15 cellular contexts compared by ENCODE assay signal in the genomic region with DNA sequence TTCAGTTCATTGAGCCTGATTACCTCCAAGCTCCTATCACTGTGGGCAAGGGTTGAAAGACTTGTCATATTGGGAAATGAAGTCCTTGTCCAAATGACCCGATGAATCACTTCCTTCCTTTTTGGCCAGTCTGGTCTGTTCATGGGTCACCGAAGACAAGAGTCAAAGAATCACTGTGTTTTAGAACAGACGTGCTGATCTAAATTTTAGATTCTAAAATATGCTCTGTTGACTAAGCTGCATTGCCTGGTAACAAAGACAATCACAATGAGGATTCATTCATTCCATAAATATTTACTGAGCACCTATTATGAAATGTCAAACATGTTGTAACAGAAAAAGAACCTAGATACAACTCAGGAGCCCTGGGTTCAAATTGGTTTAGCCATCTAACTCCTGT.
DNase-seq lines count a peak whose midpoint lies in the region; ATAC-seq and TF ChIP-seq lines count a peak whose summit lies in the region.
"Had no signal": no experiment of that assay in that cellular context is flagged by ENCODE, and none has a peak within 500 bp of the region (broad histone marks: within the 10 kb centered on the region; RNA-seq: fewer than 3 reads in every experiment).

No MANE protein-coding gene starts in this region.

- ATAC-seq in HG02759 (IDR thresholded peaks at IDR 0.05; ENCODE audit: unreplicated experiment): no peak
- ATAC-seq: activated CD8-positive, alpha-beta memory T cell treated with anti-CD3 and anti-CD28 coated beads, Interleukin-2, amount 10 ng/mL, durations not matched to agents 7 days and 5 days; HCT116 had no signal

- peak; percentile 74 for DNase-seq in AG20443 (ENCODE audit: low spot score)
- DNase-seq in MG63: peak; percentile 23
- peak; percentile 86 for DNase-seq in mammary epithelial cell
- DNase-seq in kidney epithelial cell (ENCODE audit: low read depth): peak; percentile 28
- no peak for DNase-seq in type B pancreatic cell (ENCODE audit: extremely low spot score, unreplicated experiment)
- no peak for DNase-seq in Karpas-422
- DNase-seq in lower leg skin (ENCODE audit: low spot score in 2 of 2): no peak
- DNase-seq: activated CD8-positive, alpha-beta memory T cell treated with anti-CD3 and anti-CD28 coated beads, Interleukin-2, amount 10 ng/mL, durations not matched to agents 7 days and 5 days; anterior cingulate cortex; C1 segment of cervical spinal cord; MV-4-11; NCI-H774 had no signal

- H3K4me3 Mint-ChIP-seq in type B pancreatic cell: no peak overlapping the region
- H3K4me3 Mint-ChIP-seq: activated CD8-positive, alpha-beta memory T cell treated with anti-CD3 and anti-CD28 coated beads, Interleukin-2, amount 10 ng/mL, durations not matched to agents 7 days and 5 days; T-helper 2 cell treated with Interferon-gamma antibody and Interleukin-4, amounts not matched to agents 5 μg/mL and 100 μg/mL, for 36 hours had no signal

- H3K9me3 Mint-ChIP-seq in type B pancreatic cell: no peaks in the 10 kb centered on the region
- H3K9me3 Mint-ChIP-seq: T-helper 2 cell treated with Interferon-gamma antibody and Interleukin-4, amounts not matched to agents 5 μg/mL and 100 μg/mL, for 36 hours had no signal

- H2AFZ ChIP-seq in mammary epithelial cell (ENCODE audit: low read depth, low read length) (peak overlapping the region; percentile 11), Karpas-422 (ENCODE audit: low read length) (no peak overlapping the region)

- in situ Hi-C loops in mammary epithelial cell (cut with MboI; ENCODE audit: low sequenced_read_pairs in 2 of 2): no loop called here

- CTCF ChIA-PET in mammary epithelial cell (lab: Charles Lee; ENCODE audit: low non-redundant PET): interaction anchor here (0.6 kb wide), 1 partner anchor 75 kb away, joined by 9 read pairs; no protein-coding TSS in a partner anchor

- H3K27me3 ChIP-seq in MG63 (no peaks in the 10 kb centered on the region), mammary epithelial cell (ENCODE audit: insufficient read depth, low read length) (no peaks in the 10 kb centered on the region), kidney epithelial cell (ENCODE audit: control insufficient read depth, insufficient read depth, low read length) (no peaks in the 10 kb centered on the region), Karpas-422 (ENCODE audit: low read length) (no peaks in the 10 kb centered on the region)

- dilution Hi-C loops in mammary epithelial cell (cut with HindIII; ENCODE audit: low sequenced_read_pairs): no loop called here

- peaks cover 33% of the 10 kb centered on the region for H3K4me1 Mint-ChIP-seq in type B pancreatic cell (ENCODE audit: unreplicated experiment)
- H3K4me1 Mint-ChIP-seq: activated CD8-positive, alpha-beta memory T cell treated with anti-CD3 and anti-CD28 coated beads, Interleukin-2, amount 10 ng/mL, durations not matched to agents 7 days and 5 days had no signal

- WGBS in mammary epithelial cell (ENCODE audit: low coverage, missing lambda C conversion rate): 27% methylated on average over 3 of the region's 3 CpGs
- WGBS in lower leg skin, 2 donors: 35 to 41% methylated on average over 3 of the region's 3 CpGs

- intact Hi-C loops in mammary epithelial cell (cut with micrococcal nuclease): no loop called here
- intact Hi-C loops in lower leg skin (cut with DNase I; ENCODE audit: low total_unique reads): no loop called here

- no peak for TF ChIP-seq POLR2A in lower leg skin (IDR thresholded peaks at IDR 0.05)

- no peaks in the 10 kb centered on the region for H4K20me1 ChIP-seq in mammary epithelial cell (ENCODE audit: insufficient read depth, low read length)
- H4K20me1 ChIP-seq in Karpas-422 (ENCODE audit: insufficient read depth, low read depth, low read length): no peaks in the 10 kb centered on the region

- no peak overlapping the region for H3K27ac Mint-ChIP-seq in type B pancreatic cell
- H3K27ac Mint-ChIP-seq: activated CD8-positive, alpha-beta memory T cell treated with anti-CD3 and anti-CD28 coated beads, Interleukin-2, amount 10 ng/mL, durations not matched to agents 7 days and 5 days; T-helper 2 cell treated with Interferon-gamma antibody and Interleukin-4, amounts not matched to agents 5 μg/mL and 100 μg/mL, for 36 hours had no signal

- H3K9me3 ChIP-seq in MG63 (no peaks in the 10 kb centered on the region), mammary epithelial cell (replicated peaks; ENCODE audit: insufficient read depth, low read length) (no peaks in the 10 kb centered on the region), Karpas-422 (ENCODE audit: low read length) (no peaks in the 10 kb centered on the region)

- H3K79me2 ChIP-seq in mammary epithelial cell (ENCODE audit: insufficient read depth, low read length) (no peaks in the 10 kb centered on the region), Karpas-422 (ENCODE audit: low read length) (no peaks in the 10 kb centered on the region)

- H3K4me3 ChIP-seq in MG63: no peak overlapping the region
- no peak overlapping the region for H3K4me3 ChIP-seq in mammary epithelial cell (replicated peaks in 1 of 3; ENCODE audit: insufficient read depth in 1 of 3, low read depth in 2 of 3, low read length in 3 of 3)
- H3K4me3 ChIP-seq in kidney epithelial cell (ENCODE audit: low read depth, low read length): no peak overlapping the region
- H3K4me3 ChIP-seq in Karpas-422 (ENCODE audit: low read length): no peak overlapping the region
- H3K4me3 ChIP-seq in lower leg skin (ENCODE audit: low read depth, poor library complexity, severe bottlenecking): no peak overlapping the region

- H3K36me3 Mint-ChIP-seq in type B pancreatic cell: no peaks in the 10 kb centered on the region
- H3K36me3 Mint-ChIP-seq: activated CD8-positive, alpha-beta memory T cell treated with anti-CD3 and anti-CD28 coated beads, Interleukin-2, amount 10 ng/mL, durations not matched to agents 7 days and 5 days had no signal

- BruUV-seq in mammary epithelial cell (replicated peaks; lab: Mats Ljungman, UMichigan): no TSS peak

- H3K9ac ChIP-seq in mammary epithelial cell (ENCODE audit: insufficient read depth, low read length) (no peak overlapping the region), Karpas-422 (ENCODE audit: low read length) (no peak overlapping the region)

- H3K4me1 ChIP-seq in mammary epithelial cell (ENCODE audit: insufficient read depth, low read length) (peaks cover 25% of the 10 kb centered on the region), Karpas-422 (ENCODE audit: low read length) (no peaks in the 10 kb centered on the region)

- TF ChIP-seq CTCF in mammary epithelial cell (conservative IDR thresholded peaks at IDR 0.05 in 1 of 2, IDR thresholded peaks at IDR 0.05 in 1 of 2; ENCODE audit: extremely low read depth in 1 of 2, insufficient read depth in 1 of 2, low read depth in 1 of 2, low read length in 2 of 2): no peak
- no peak for TF ChIP-seq CTCF in kidney epithelial cell (IDR thresholded peaks at IDR 0.05; ENCODE audit: insufficient read depth, low read length, poor library complexity, severe bottlenecking)
- no peak for TF ChIP-seq CTCF in type B pancreatic cell (conservative IDR thresholded peaks at IDR 0.05)
- TF ChIP-seq CTCF in lower leg skin (IDR thresholded peaks at IDR 0.05): no peak

- H3K27me3 Mint-ChIP-seq in type B pancreatic cell: no peaks in the 10 kb centered on the region
- H3K27me3 Mint-ChIP-seq: activated CD8-positive, alpha-beta memory T cell treated with anti-CD3 and anti-CD28 coated beads, Interleukin-2, amount 10 ng/mL, durations not matched to agents 7 days and 5 days had no signal

- H3K4me2 ChIP-seq in mammary epithelial cell (ENCODE audit: insufficient read depth, low read depth, low read length): peak overlapping the region; percentile 51
- no peak overlapping the region for H3K4me2 ChIP-seq in Karpas-422 (ENCODE audit: low read depth, low read length, poor library complexity, severe bottlenecking)

- H3K27ac ChIP-seq in mammary epithelial cell (ENCODE audit: insufficient read depth, low read depth, low read length) (peak overlapping the region; percentile 92), Karpas-422 (ENCODE audit: low read length) (no peak overlapping the region)

- H3K36me3 ChIP-seq in MG63 (no peaks in the 10 kb centered on the region; the same call in 1 of the 2 replicates), mammary epithelial cell (ENCODE audit: insufficient read depth, low read length) (no peaks in the 10 kb centered on the region), kidney epithelial cell (ENCODE audit: control insufficient read depth, insufficient read depth, low read length) (no peaks in the 10 kb centered on the region), Karpas-422 (ENCODE audit: insufficient read depth, low read length) (no peaks in the 10 kb centered on the region)

- H3K9me2 ChIP-seq in Karpas-422 (replicated peaks; ENCODE audit: insufficient read depth, low read length): no peaks in the 10 kb centered on the region

Comparison
In these comparisons a context has a peak if more than half of its experiments do, and no peak if none do; other contexts are left out.
1. DNase-seq: peak in AG20443 (single experiment), MG63 (single experiment), mammary epithelial cell (single experiment) and kidney epithelial cell (single experiment); none in type B pancreatic cell (single experiment), Karpas-422 (single experiment) and lower leg skin (0 of 2).